ENCODE assay signal across 13 cellular contexts in the genomic region with DNA sequence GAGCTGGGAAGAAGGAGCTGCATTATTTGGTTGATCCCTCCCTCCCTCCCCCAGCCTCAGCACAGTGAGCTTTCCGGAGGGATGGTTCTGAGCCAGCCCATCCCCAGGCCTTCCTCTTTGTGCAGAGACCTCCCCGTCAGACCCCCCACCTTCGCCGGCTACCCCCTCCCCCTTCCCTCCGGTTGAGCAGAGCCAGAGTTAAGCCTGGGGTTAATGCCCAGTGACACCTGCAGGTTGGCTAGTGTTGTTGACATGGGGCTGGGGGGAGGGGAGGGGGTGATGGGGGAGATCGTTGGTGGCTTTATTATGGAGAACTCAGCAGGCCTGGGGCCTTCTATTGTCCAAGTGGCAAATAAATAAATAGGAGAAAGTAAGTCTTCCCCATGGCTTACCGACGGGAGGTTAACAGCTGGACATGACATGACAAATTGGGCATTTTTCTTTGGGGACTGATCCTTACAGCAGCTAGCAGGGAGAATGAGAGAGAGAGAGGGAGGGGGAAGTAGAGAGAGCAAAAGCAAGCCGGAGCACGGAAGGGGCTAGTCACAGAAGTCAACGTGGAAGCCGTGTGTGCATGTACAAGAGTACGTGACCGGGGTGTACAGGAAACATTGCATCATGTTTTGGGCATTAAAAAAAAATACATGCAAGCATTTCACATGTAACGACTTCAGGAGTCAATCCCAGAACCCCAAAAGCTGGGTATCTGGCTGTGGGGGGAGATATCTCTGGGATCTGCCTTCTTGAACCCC.
DNase-seq lines count a peak whose midpoint lies in the region; ATAC-seq and TF ChIP-seq lines count a peak whose summit lies in the region.
"Had no signal": no experiment of that assay in that cellular context is flagged by ENCODE, and none has a peak within 500 bp of the region (broad histone marks: within the 10 kb centered on the region; RNA-seq: fewer than 3 reads in every experiment).

No MANE protein-coding gene starts in this region.

- H3K27me3 Mint-ChIP-seq in activated CD4-positive, alpha-beta T cell treated with anti-CD3 and anti-CD28 coated beads for 36 hours, result peaks cover 16% of the 10 kb centered on the region
- H3K27me3 Mint-ChIP-seq in activated CD4-positive, alpha-beta T cell treated with anti-CD3 and anti-CD28 coated beads, Interleukin-2, amount 10 ng/mL, durations not matched to agents 7 days and 5 days, result peaks cover 12% of the 10 kb centered on the region
- H3K27me3 Mint-ChIP-seq in osteocyte (ENCODE audit: unreplicated experiment), result peaks cover 72% of the 10 kb centered on the region

- H3K27ac ChIP-seq in SJCRH30 (no peak overlapping the region; the same call in 1 of the 2 replicates), upper lobe of right lung (no peak overlapping the region)

- intact Hi-C loops in activated CD4-positive, alpha-beta T cell treated with anti-CD3 and anti-CD28 coated beads for 36 hours (cut with DNase I, micrococcal nuclease), result no loop called here
- intact Hi-C loops in upper lobe of right lung (cut with DNase I), result no loop called here

- H3K4me1 Mint-ChIP-seq in activated CD4-positive, alpha-beta T cell treated with anti-CD3 and anti-CD28 coated beads for 36 hours, result no peaks in the 10 kb centered on the region
- H3K4me1 Mint-ChIP-seq in activated CD4-positive, alpha-beta T cell treated with anti-CD3 and anti-CD28 coated beads, Interleukin-2, amount 10 ng/mL, durations not matched to agents 7 days and 5 days, result no peaks in the 10 kb centered on the region
- peaks cover 2% of the 10 kb centered on the region for H3K4me1 Mint-ChIP-seq in osteocyte (ENCODE audit: unreplicated experiment)

- H3K4me3 Mint-ChIP-seq in activated CD4-positive, alpha-beta T cell treated with anti-CD3 and anti-CD28 coated beads for 36 hours, result no peak overlapping the region
- H3K4me3 Mint-ChIP-seq in activated CD4-positive, alpha-beta T cell treated with anti-CD3 and anti-CD28 coated beads, Interleukin-2, amount 10 ng/mL, durations not matched to agents 7 days and 5 days, result no peak overlapping the region
- no peak overlapping the region for H3K4me3 Mint-ChIP-seq in osteocyte (ENCODE audit: unreplicated experiment)
- H3K4me3 Mint-ChIP-seq: activated T-cell treated with anti-CD3 and anti-CD28 coated beads, Interleukin-2, amount 50 U/mL, for 72 hours had no signal

- CTCF ChIA-PET in activated CD4-positive, alpha-beta T cell treated with anti-CD3 and anti-CD28 coated beads for 36 hours (lab: Charles Lee), result interaction anchor here (0.6 to 0.7 kb wide), 3 partner anchors 8 to 109 kb away, joined by 3 read pairs; no protein-coding TSS in a partner anchor
- CTCF ChIA-PET in activated CD4-positive, alpha-beta T cell treated with anti-CD3 and anti-CD28 coated beads, Interleukin-2, amount 10 ng/mL, durations not matched to agents 7 days and 5 days (lab: Charles Lee), result interaction anchor here (0.8 kb wide), 1 partner anchor 20 kb away, joined by 3 read pairs; no protein-coding TSS in a partner anchor

- no peak overlapping the region for H3K4me3 ChIP-seq in SJCRH30
- peak overlapping the region; percentile 54 for H3K4me3 ChIP-seq in iPS-15b (ENCODE audit: low read depth, low read length)
- no peak overlapping the region for H3K4me3 ChIP-seq in upper lobe of right lung

- H3K4me1 ChIP-seq in SJCRH30 (peaks cover 9% of the 10 kb centered on the region; the same call in 1 of the 2 replicates), iPS-15b (ENCODE audit: control insufficient read depth, insufficient read depth, low read length) (peaks cover 32% of the 10 kb centered on the region), upper lobe of right lung (no peaks in the 10 kb centered on the region)

- H3K9me3 Mint-ChIP-seq in activated CD4-positive, alpha-beta T cell treated with anti-CD3 and anti-CD28 coated beads for 36 hours (ENCODE audit: low read depth), result no peaks in the 10 kb centered on the region
- no peaks in the 10 kb centered on the region for H3K9me3 Mint-ChIP-seq in activated CD4-positive, alpha-beta T cell treated with anti-CD3 and anti-CD28 coated beads, Interleukin-2, amount 10 ng/mL, durations not matched to agents 7 days and 5 days
- no peaks in the 10 kb centered on the region for H3K9me3 Mint-ChIP-seq in osteocyte (ENCODE audit: unreplicated experiment)
- H3K9me3 Mint-ChIP-seq: activated T-cell treated with anti-CD3 and anti-CD28 coated beads, Interleukin-2, amount 50 U/mL, for 72 hours had no signal

- H3K9ac ChIP-seq in iPS-15b (ENCODE audit: low read depth, low read length), result no peak overlapping the region

- peak; percentile 30 for ATAC-seq in activated CD4-positive, alpha-beta T cell treated with anti-CD3 and anti-CD28 coated beads for 36 hours
- ATAC-seq in upper lobe of right lung, result no peak
- ATAC-seq: activated T-cell treated with anti-CD3 and anti-CD28 coated beads, Interleukin-2, amount 50 U/mL, for 72 hours; left cardiac atrium had no signal

- H3K27me3 ChIP-seq in SJCRH30 (no peaks in the 10 kb centered on the region; the same call in 1 of the 2 replicates), iPS-15b (ENCODE audit: control insufficient read depth, insufficient read depth, low read length) (peaks cover 21% of the 10 kb centered on the region), upper lobe of right lung (peaks cover 11% of the 10 kb centered on the region)

- no peak for TF ChIP-seq CTCF in upper lobe of right lung (IDR thresholded peaks at IDR 0.05)
- TF ChIP-seq CTCF in osteocyte (IDR thresholded peaks at IDR 0.05), result no peak

- DNase-seq in activated CD4-positive, alpha-beta T cell treated with anti-CD3 and anti-CD28 coated beads for 36 hours, result peak; percentile 11
- DNase-seq in activated CD4-positive, alpha-beta T cell treated with anti-CD3 and anti-CD28 coated beads, Interleukin-2, amount 10 ng/mL, durations not matched to agents 7 days and 5 days, result no peak
- DNase-seq in SJCRH30 (peak; percentile 66 to 71), upper lobe of right lung (peak; percentile 26), HPDE6-E6E7 (ENCODE audit: extremely low spot score) (no peak), osteocyte (ENCODE audit: extremely low spot score, unreplicated experiment) (no peak)
- no peak for DNase-seq in activated CD8-positive, alpha-beta memory T cell treated with anti-CD3 and anti-CD28 coated beads, Interleukin-2, amount 50 U/mL, for 48 hours
- DNase-seq: activated CD4-positive, alpha-beta T cell treated with anti-CD3 and anti-CD28 coated beads for 1 hour; activated T-cell treated with anti-CD3 and anti-CD28 coated beads, Interleukin-2, amount 50 U/mL, for 72 hours; foreskin fibroblast; left cardiac atrium; NCI-H1105 had no signal

- no peaks in the 10 kb centered on the region for H3K36me3 Mint-ChIP-seq in activated CD4-positive, alpha-beta T cell treated with anti-CD3 and anti-CD28 coated beads for 36 hours (ENCODE audit: low read depth)
- no peaks in the 10 kb centered on the region for H3K36me3 Mint-ChIP-seq in activated CD4-positive, alpha-beta T cell treated with anti-CD3 and anti-CD28 coated beads, Interleukin-2, amount 10 ng/mL, durations not matched to agents 7 days and 5 days (ENCODE audit: low read depth)
- H3K36me3 Mint-ChIP-seq in osteocyte (ENCODE audit: unreplicated experiment), result no peaks in the 10 kb centered on the region

- H3K36me3 ChIP-seq in SJCRH30, result no peaks in the 10 kb centered on the region
- no peaks in the 10 kb centered on the region for H3K36me3 ChIP-seq in iPS-15b (ENCODE audit: control insufficient read depth, insufficient read depth, low read length)
- no peaks in the 10 kb centered on the region for H3K36me3 ChIP-seq in upper lobe of right lung

- H3K9me3 ChIP-seq in SJCRH30 (replicated peaks) (no peaks in the 10 kb centered on the region), iPS-15b (ENCODE audit: control insufficient read depth, insufficient read depth, low read length) (no peaks in the 10 kb centered on the region), upper lobe of right lung (no peaks in the 10 kb centered on the region)

- H3K27ac Mint-ChIP-seq in activated CD4-positive, alpha-beta T cell treated with anti-CD3 and anti-CD28 coated beads for 36 hours, result no peak overlapping the region
- no peak overlapping the region for H3K27ac Mint-ChIP-seq in activated CD4-positive, alpha-beta T cell treated with anti-CD3 and anti-CD28 coated beads, Interleukin-2, amount 10 ng/mL, durations not matched to agents 7 days and 5 days
- H3K27ac Mint-ChIP-seq in osteocyte (ENCODE audit: unreplicated experiment), result no peak overlapping the region
- H3K27ac Mint-ChIP-seq: activated T-cell treated with anti-CD3 and anti-CD28 coated beads, Interleukin-2, amount 50 U/mL, for 72 hours had no signal

- POLR2A ChIA-PET in activated CD4-positive, alpha-beta T cell treated with anti-CD3 and anti-CD28 coated beads for 36 hours (lab: Charles Lee), result no interaction called here
- POLR2A ChIA-PET in activated CD4-positive, alpha-beta T cell treated with anti-CD3 and anti-CD28 coated beads, Interleukin-2, amount 10 ng/mL, durations not matched to agents 7 days and 5 days (lab: Charles Lee), result no interaction called here

Comparison
In these comparisons a context has a peak if more than half of its experiments do, and no peak if none do; other contexts are left out.
1. DNase-seq: peak in activated CD4-positive, alpha-beta T cell treated with anti-CD3 and anti-CD28 coated beads for 36 hours (single experiment), SJCRH30 (2 of 2) and upper lobe of right lung (single experiment); none in activated CD4-positive, alpha-beta T cell treated with anti-CD3 and anti-CD28 coated beads, Interleukin-2, amount 10 ng/mL, durations not matched to agents 7 days and 5 days (single experiment), activated CD8-positive, alpha-beta memory T cell treated with anti-CD3 and anti-CD28 coated beads, Interleukin-2, amount 50 U/mL, for 48 hours (single experiment), HPDE6-E6E7 (single experiment) and osteocyte (single experiment).